Comparison of ENCODE assay signal across 5 cellular contexts in the genomic region with DNA sequence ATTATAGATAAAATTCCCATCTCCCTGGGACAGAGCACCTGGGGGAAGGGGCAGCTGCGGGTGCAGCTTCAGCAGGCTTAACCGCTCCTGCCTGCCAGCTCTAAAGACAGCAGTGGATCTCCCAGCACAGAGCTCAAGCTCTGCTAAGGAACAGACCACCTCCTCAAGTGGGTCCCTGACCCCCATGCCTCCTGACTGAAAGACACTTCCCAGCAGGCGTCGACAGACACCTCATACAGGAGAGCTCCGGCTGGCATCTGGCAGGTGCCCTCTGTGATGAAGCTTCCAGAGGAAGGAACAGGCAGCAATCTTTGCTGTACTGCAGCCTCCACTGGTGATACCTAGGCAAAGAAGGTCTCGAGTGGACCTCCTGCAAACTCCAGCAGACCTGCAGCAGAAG. TPM values are rescaled to one million over a fixed set of nuclear protein-coding genes. Genes with fewer than 3 reads are reported as not detected.
"Had no signal": no experiment of that assay in that cellular context is flagged by ENCODE, and none has a peak within 500 bp of the region (broad histone marks: within the 10 kb centered on the region; RNA-seq: fewer than 3 reads in every experiment).

No MANE protein-coding gene starts in this region.

RNA-seq across cellular contexts. Expression of a gene that starts 51.9 kb away (rescaled TPM):
- total RNA-seq: HepG2, HT-29, HT1080, IMR-90, K562 had no signal
